ENCODE assay signal across 15 cellular contexts in genomic region chr5:763397-763796, GRCh38.
"Had no signal": no experiment of that assay in that cellular context is flagged by ENCODE, and none has a peak within 500 bp of the region (broad histone marks: within the 10 kb centered on the region; RNA-seq: fewer than 3 reads in every experiment).

No MANE protein-coding gene starts in this region.

- DNase-seq: activated CD4-positive, alpha-beta T cell treated with anti-CD3 and anti-CD28 coated beads for 4 hours; mammary epithelial cell; mucosa of descending colon; naive thymus-derived CD4-positive, alpha-beta T cell; retina; stimulated activated CD4-positive, alpha-beta T cell treated with anti-CD3 and anti-CD28 coated beads, Interleukin-4, amount 100 ng/mL, for 24 hours; stimulated activated naive CD4-positive, alpha-beta T cell; transverse colon had no signal

- H3K27ac Mint-ChIP-seq: naive thymus-derived CD4-positive, alpha-beta T cell; T-helper 1 cell treated with Interleukin-12 subunit alpha and Interleukin-12 subunit beta and Interleukin-4 antibody, amounts not matched to agents 30 μg/mL and 1 μg/mL, for 36 hours; WTC11 had no signal

- H3K27ac ChIP-seq: adrenal gland, cardiac muscle cell, neutrophil, skin epidermis, transverse colon had no signal

- H3K9me3 ChIP-seq: adrenal gland, mucosa of descending colon, neutrophil, transverse colon had no signal

- H3K27me3 Mint-ChIP-seq: naive thymus-derived CD4-positive, alpha-beta T cell had no signal

- H3K9me3 Mint-ChIP-seq: naive thymus-derived CD4-positive, alpha-beta T cell; T-helper 1 cell treated with Interleukin-12 subunit alpha and Interleukin-12 subunit beta and Interleukin-4 antibody, amounts not matched to agents 30 μg/mL and 1 μg/mL, for 36 hours had no signal

- H3K36me3 ChIP-seq: cardiac muscle cell, neutrophil, transverse colon had no signal

- H3K4me3 ChIP-seq: adrenal gland, cardiac muscle cell, mucosa of descending colon, skin epidermis, transverse colon had no signal

- H3K4me1 Mint-ChIP-seq: WTC11 had no signal

- ATAC-seq: esophagus mucosa; mucosa of descending colon; naive thymus-derived CD4-positive, alpha-beta T cell; WTC11 had no signal

- H3K4me3 Mint-ChIP-seq: naive thymus-derived CD4-positive, alpha-beta T cell; T-helper 1 cell treated with Interleukin-12 subunit alpha and Interleukin-12 subunit beta and Interleukin-4 antibody, amounts not matched to agents 30 μg/mL and 1 μg/mL, for 36 hours; WTC11 had no signal

- H3K27me3 ChIP-seq: adrenal gland, cardiac muscle cell, transverse colon had no signal
